In genomic region chrX:102892103-102892502, GRCh38 we compare ENCODE assay signal across 20 cellular contexts. TPM values are rescaled to one million over a fixed set of nuclear protein-coding genes. Genes with fewer than 3 reads are reported as not detected.
DNase-seq lines count a peak whose midpoint lies in the region; ATAC-seq, FAIRE-seq and TF ChIP-seq lines count a peak whose summit lies in the region.
"Had no signal": no experiment of that assay in that cellular context is flagged by ENCODE, and none has a peak within 500 bp of the region (broad histone marks: within the 10 kb centered on the region; RNA-seq: fewer than 3 reads in every experiment).

No MANE protein-coding gene starts in this region.

- TF ChIP-seq CTCF in astrocyte (IDR thresholded peaks at IDR 0.05; ENCODE audit: insufficient read depth, low read depth, low read length) (no peak), epithelial cell of esophagus (IDR thresholded peaks at IDR 0.05; ENCODE audit: insufficient read depth, low read depth, low read length, missing control alignments) (no peak), pancreas (IDR thresholded peaks at IDR 0.05) (no peak), esophagus muscularis mucosa (IDR thresholded peaks at IDR 0.05) (no peak)

- H3K27ac ChIP-seq in astrocyte (ENCODE audit: low read depth, low read length) (no peak overlapping the region), pancreas (no peak overlapping the region), esophagus muscularis mucosa (replicated peaks in 1 of 4) (no peak overlapping the region)
- H3K27ac ChIP-seq: 22Rv1, KMS-11, SJSA1 had no signal

- no peaks in the 10 kb centered on the region for H3K79me2 ChIP-seq in astrocyte (ENCODE audit: insufficient read depth, low read length)

- H3K36me3 Mint-ChIP-seq in astrocyte (ENCODE audit: low read depth, unreplicated experiment), result no peaks in the 10 kb centered on the region

- intact Hi-C loops in pancreas (cut with DNase I), result no loop called here
- intact Hi-C loops in esophagus muscularis mucosa (cut with DNase I), result no loop called here

- peak; percentile 98 for FAIRE-seq in astrocyte (lab: Jason Lieb, UNC)
- FAIRE-seq in pancreas (lab: Jason Lieb, UNC), result peak; percentile 9
- FAIRE-seq: H1 had no signal

- no peaks in the 10 kb centered on the region for H3K27me3 ChIP-seq in astrocyte (ENCODE audit: insufficient read depth, low read length)
- peaks cover 0 to 6% (median 0%) of the 10 kb centered on the region in 4 donors for H3K27me3 ChIP-seq in pancreas
- H3K27me3 ChIP-seq in esophagus muscularis mucosa, result no peaks in the 10 kb centered on the region
- H3K27me3 ChIP-seq: SJSA1 had no signal

- TF ChIP-seq EP300 in esophagus muscularis mucosa (IDR thresholded peaks at IDR 0.05), result no peak

- H3K27ac Mint-ChIP-seq in astrocyte (ENCODE audit: unreplicated experiment), result no peak overlapping the region
- H3K27ac Mint-ChIP-seq: B cell had no signal

- H3K4me3 Mint-ChIP-seq in astrocyte (ENCODE audit: unreplicated experiment), result no peak overlapping the region
- H3K4me3 Mint-ChIP-seq: B cell had no signal

- DNase-seq in DMS53 (lab: John Stamatoyannopoulos, UW) (peak; percentile 1), DMS53 treated with DMSO at 0.1 percent for 48 hours (lab: John Stamatoyannopoulos, UW; ENCODE audit: unreplicated experiment) (no peak), astrocyte (ENCODE audit: low read depth) (no peak), epithelial cell of esophagus (ENCODE audit: low read depth) (peak; percentile 71), pancreas (no peak), esophagus muscularis mucosa (ENCODE audit: extremely low spot score) (no peak), anterior cingulate cortex (lab: John Stamatoyannopoulos, UW) (no peak)
- DNase-seq: DMS 273 treated with DMSO at 0.1 percent for 48 hours, GF-D8, NCI-H1417, NCI-H187, NCI-H2227 treated with DMSO at 0.1 percent for 48 hours, NCI-H524 had no signal

- 83 to 98% methylated on average over 1 of the region's 1 CpG for WGBS in pancreas, 2 donors
- 88% methylated on average over 1 of the region's 1 CpG for WGBS in esophagus muscularis mucosa

- no peaks in the 10 kb centered on the region for H3K9me3 Mint-ChIP-seq in astrocyte (ENCODE audit: unreplicated experiment)

- H3K4me1 ChIP-seq in astrocyte (ENCODE audit: insufficient read depth, low read length) (no peaks in the 10 kb centered on the region), pancreas (no peaks in the 10 kb centered on the region), esophagus muscularis mucosa (no peaks in the 10 kb centered on the region)
- H3K4me1 ChIP-seq: SJSA1 had no signal

- H3K9me3 ChIP-seq in astrocyte (ENCODE audit: insufficient read depth, low read depth, low read length), result no peaks in the 10 kb centered on the region
- H3K9me3 ChIP-seq in pancreas, result no peaks in the 10 kb centered on the region
- no peaks in the 10 kb centered on the region for H3K9me3 ChIP-seq in esophagus muscularis mucosa
- H3K9me3 ChIP-seq: SJSA1 had no signal

- no peak overlapping the region for H2AFZ ChIP-seq in astrocyte (ENCODE audit: low read depth, low read length)

- no peak for TF ChIP-seq POLR2A in esophagus muscularis mucosa (IDR thresholded peaks at IDR 0.05; ENCODE audit: low read depth)

- no peak overlapping the region for H3K4me3 ChIP-seq in astrocyte (ENCODE audit: insufficient read depth, low read depth, low read length)
- no peak overlapping the region for H3K4me3 ChIP-seq in epithelial cell of esophagus (ENCODE audit: low read length)
- H3K4me3 ChIP-seq in pancreas, result no peak overlapping the region
- H3K4me3 ChIP-seq in esophagus muscularis mucosa, result no peak overlapping the region
- H3K4me3 ChIP-seq: SJSA1 had no signal

- no peak overlapping the region for H3K9ac ChIP-seq in astrocyte (ENCODE audit: low read length)
- H3K9ac ChIP-seq: KMS-11 had no signal

- no peaks in the 10 kb centered on the region for H4K20me1 ChIP-seq in astrocyte (ENCODE audit: insufficient read depth, low read length)

- H3K4me2 ChIP-seq in astrocyte (ENCODE audit: low read length), result no peak overlapping the region
- H3K4me2 ChIP-seq: KMS-11 had no signal

- peaks cover 2% of the 10 kb centered on the region for H3K4me1 Mint-ChIP-seq in astrocyte (ENCODE audit: low read depth, unreplicated experiment)
- H3K4me1 Mint-ChIP-seq: B cell had no signal

- ATAC-seq in pancreas (no peak), HG03039 (IDR thresholded peaks at IDR 0.05; ENCODE audit: unreplicated experiment) (no peak)
- ATAC-seq: Panc1 had no signal

- no peaks in the 10 kb centered on the region for H3K36me3 ChIP-seq in astrocyte (ENCODE audit: insufficient read depth, low read length)
- no peaks in the 10 kb centered on the region for H3K36me3 ChIP-seq in pancreas
- no peaks in the 10 kb centered on the region for H3K36me3 ChIP-seq in esophagus muscularis mucosa
- H3K36me3 ChIP-seq: SJSA1 had no signal

- H3K27me3 Mint-ChIP-seq in astrocyte (ENCODE audit: low read depth, unreplicated experiment), result no peaks in the 10 kb centered on the region
- H3K27me3 Mint-ChIP-seq: B cell had no signal

RNA-seq across cellular contexts. Expression of gene RAB40AL, which starts 45.0 kb away (rescaled TPM):
- total RNA-seq in astrocyte (0.25 TPM in 1 of 2 replicates, not detected in the other), pancreas (under 1 TPM in 5 of 6 donors, not detected in 1; 0.40 to 0.98 (median 0.65) TPM), esophagus muscularis mucosa (under 1 TPM; 0.52 to 0.99 (median 0.73) TPM)
- polyA plus RNA-seq in pancreas, result under 1 TPM; 0.21 to 0.68 TPM

Comparison
In these comparisons a context has a peak if more than half of its experiments do, and no peak if none do; other contexts are left out.
1. DNase-seq: peak in DMS53 (single experiment) and epithelial cell of esophagus (single experiment); none in DMS53 treated with DMSO at 0.1 percent for 48 hours (single experiment), astrocyte (single experiment), pancreas (0 of 6), esophagus muscularis mucosa (single experiment) and anterior cingulate cortex (0 of 58).